8 cellular contexts compared by ENCODE assay signal in the genomic region with DNA sequence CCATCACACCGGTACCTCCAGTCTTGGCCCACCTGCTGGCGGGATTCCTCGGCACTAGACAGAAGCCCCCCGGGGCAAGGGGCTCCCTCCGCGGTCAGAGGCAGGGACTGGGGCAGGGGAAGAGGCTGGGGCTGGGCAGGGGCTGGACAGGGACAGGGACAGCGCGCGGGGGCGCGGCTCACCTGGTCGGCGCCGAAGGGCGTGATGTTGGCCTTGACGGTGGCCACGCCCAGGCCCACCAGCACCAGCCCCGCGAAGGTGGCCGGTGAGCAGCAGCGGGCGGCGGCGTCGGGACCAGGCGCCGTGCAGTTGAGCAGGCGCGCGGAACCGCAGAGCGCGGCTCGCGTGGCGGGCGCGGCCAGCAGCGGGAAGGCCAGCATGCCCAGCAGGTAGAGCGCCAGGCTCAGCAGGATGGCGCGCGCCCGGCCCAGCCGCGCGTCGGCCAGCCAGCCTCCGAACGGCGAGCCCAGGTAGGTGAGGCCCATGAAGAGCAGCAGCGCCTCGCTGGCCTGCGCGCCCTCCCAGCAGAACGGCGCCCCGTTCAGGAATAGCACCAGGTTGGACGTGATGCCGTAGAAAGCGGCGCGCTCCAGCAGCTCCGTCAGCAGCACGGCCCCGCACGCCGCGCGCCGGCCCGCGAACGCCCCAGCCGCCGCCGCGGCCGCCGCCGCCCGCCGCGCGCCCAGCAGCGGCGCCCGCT. TPM values are rescaled to one million over a fixed set of nuclear protein-coding genes. Genes with fewer than 3 reads are reported as not detected.
DNase-seq lines count a peak whose midpoint lies in the region; ATAC-seq, FAIRE-seq and TF ChIP-seq lines count a peak whose summit lies in the region.

No MANE protein-coding gene starts in this region.

- H3K4me1 Mint-ChIP-seq in dendritic cell treated with granulocyte-macrophage colony-stimulating factor and Interleukin-4, amounts not matched to agents 40 ng/mL and 50 ng/mL, for 4 days (ENCODE audit: low read depth), result peaks cover 41% of the 10 kb centered on the region
- peaks cover 26% of the 10 kb centered on the region for H3K4me1 Mint-ChIP-seq in mesothelial cell of epicardium

- H3K4me2 ChIP-seq in BLaER1, result peak overlapping the region; percentile 80

- TF ChIP-seq CTCF in Peyer's patch (IDR thresholded peaks at IDR 0.05) (no peak), mesothelial cell of epicardium (IDR thresholded peaks at IDR 0.05; ENCODE audit: unreplicated experiment) (no peak)

- TF ChIP-seq POLR2A in Peyer's patch (IDR thresholded peaks at IDR 0.05), result no peak

- H4K20me1 ChIP-seq in BLaER1, result peaks cover 48% of the 10 kb centered on the region

- peak overlapping the region; percentile 84 for H3K4me3 Mint-ChIP-seq in dendritic cell treated with granulocyte-macrophage colony-stimulating factor and Interleukin-4, amounts not matched to agents 40 ng/mL and 50 ng/mL, for 4 days
- peak overlapping the region; percentile 91 for H3K4me3 Mint-ChIP-seq in mesothelial cell of epicardium

- H3K36me3 Mint-ChIP-seq in dendritic cell treated with granulocyte-macrophage colony-stimulating factor and Interleukin-4, amounts not matched to agents 40 ng/mL and 50 ng/mL, for 4 days (ENCODE audit: low read depth), result peaks cover 28% of the 10 kb centered on the region
- peaks cover 9% of the 10 kb centered on the region for H3K36me3 Mint-ChIP-seq in mesothelial cell of epicardium

- peak overlapping the region; percentile 80 for H3K4me3 ChIP-seq in BLaER1
- H3K4me3 ChIP-seq in Peyer's patch, result peak overlapping the region; percentile 81 to 95 (median 88)

- H3K36me3 ChIP-seq in BLaER1 (peaks cover 20% of the 10 kb centered on the region), Peyer's patch (no peaks in the 10 kb centered on the region)

- H3K27me3 Mint-ChIP-seq in dendritic cell treated with granulocyte-macrophage colony-stimulating factor and Interleukin-4, amounts not matched to agents 40 ng/mL and 50 ng/mL, for 4 days, result no peaks in the 10 kb centered on the region
- no peaks in the 10 kb centered on the region for H3K27me3 Mint-ChIP-seq in mesothelial cell of epicardium (ENCODE audit: low read depth)

- H3K9ac ChIP-seq in BLaER1, result peak overlapping the region; percentile 89

- FAIRE-seq in urothelium cell line (lab: Jason Lieb, UNC) (no peak), frontal cortex (lab: Jason Lieb, UNC) (no peak)

- peaks cover 57% of the 10 kb centered on the region for H3K4me1 ChIP-seq in BLaER1
- H3K4me1 ChIP-seq in Peyer's patch, result peaks cover 0 to 27% (median 8%) of the 10 kb centered on the region in 4 donors

- intact Hi-C loops in dendritic cell treated with granulocyte-macrophage colony-stimulating factor and Interleukin-4, amounts not matched to agents 40 ng/mL and 50 ng/mL, for 4 days (cut with micrococcal nuclease), result no loop called here

- H3K9me3 Mint-ChIP-seq in dendritic cell treated with granulocyte-macrophage colony-stimulating factor and Interleukin-4, amounts not matched to agents 40 ng/mL and 50 ng/mL, for 4 days, result no peaks in the 10 kb centered on the region
- peaks cover 6% of the 10 kb centered on the region for H3K9me3 Mint-ChIP-seq in mesothelial cell of epicardium

- H3K27ac Mint-ChIP-seq in dendritic cell treated with granulocyte-macrophage colony-stimulating factor and Interleukin-4, amounts not matched to agents 40 ng/mL and 50 ng/mL, for 4 days, result peak overlapping the region; percentile 92
- peak overlapping the region; percentile 50 for H3K27ac Mint-ChIP-seq in mesothelial cell of epicardium

- peak; percentile 19 for ATAC-seq in GM18870 (IDR thresholded peaks at IDR 0.05; ENCODE audit: unreplicated experiment)
- ATAC-seq in HG03095 (IDR thresholded peaks at IDR 0.05; ENCODE audit: unreplicated experiment), result peak; percentile 8

- H3K27ac ChIP-seq in BLaER1 (peak overlapping the region; percentile 98), Peyer's patch (peak overlapping the region; percentile 85 to 94 (median 90))

- peaks cover 5% of the 10 kb centered on the region for H3K9me3 ChIP-seq in BLaER1
- no peaks in the 10 kb centered on the region for H3K9me3 ChIP-seq in Peyer's patch

- no peaks in the 10 kb centered on the region for H3K27me3 ChIP-seq in BLaER1
- H3K27me3 ChIP-seq in Peyer's patch, result no peaks in the 10 kb centered on the region

- DNase-seq in Peyer's patch, result peak; percentile 39 to 72 (median 59)
- DNase-seq in mesothelial cell of epicardium (ENCODE audit: low spot score in 2 of 2, unreplicated experiment in 2 of 2), result peak in 1 of 2 experiments; percentile 30
- DNase-seq in urothelium cell line (ENCODE audit: low spot score), result peak; percentile 49
- DNase-seq in frontal cortex (ENCODE audit: low spot score in 2 of 2), result no peak

RNA-seq across cellular contexts. Expression of a gene that starts 0.4 kb away (rescaled TPM):
- total RNA-seq in Peyer's patch (10 to 100 TPM; 25.4 to 37.0 (median 32.3) TPM), mesothelial cell of epicardium (26.1 to 26.6 TPM (median 26.5 TPM) in 3 replicates), frontal cortex (23.6 TPM)

RNA-seq across cellular contexts. Expression of a gene that starts 29.9 kb away (rescaled TPM):
- total RNA-seq in Peyer's patch (not detected), mesothelial cell of epicardium (1.3 to 1.6 TPM (median 1.5 TPM) in 3 replicates), frontal cortex (11.0 TPM)

Comparison
In these comparisons a context has a peak if more than half of its experiments do, and no peak if none do; other contexts are left out.
1. DNase-seq: peak in Peyer's patch (3 of 3) and urothelium cell line (single experiment); none in frontal cortex (0 of 2).